In genomic region chr7:156969972-156970420, GRCh38 we compare ENCODE assay signal across 2 cellular contexts.
TF ChIP-seq lines count a peak whose summit lies in the region.

No MANE protein-coding gene starts in this region.

TF ChIP-seq in IMR-90, 13 proteins besides CTCF, POLR2A, EP300 and RAD21:
- peak; percentile 30; the same call in 1 of the 2 replicates for TF ChIP-seq SMC3 (IDR thresholded peaks at IDR 0.05; ENCODE audit: low read depth, low read length)
- no peak for TF ChIP-seq RCOR1 (IDR thresholded peaks at IDR 0.05; ENCODE audit: insufficient replicate concordance, low read length)
- TF ChIP-seq FOS (IDR thresholded peaks at IDR 0.05; ENCODE audit: low read depth, low read length) = no peak

TF ChIP-seq in GM12891, 5 proteins besides CTCF, POLR2A, EP300 and RAD21:
- no peak for TF ChIP-seq TAF1 (IDR thresholded peaks at IDR 0.05; ENCODE audit: low read depth, low read length)
- TF ChIP-seq PAX5 (IDR thresholded peaks at IDR 0.05; ENCODE audit: insufficient read depth, low read length, severe bottlenecking) = no peak
- no peak for TF ChIP-seq POU2F2 (IDR thresholded peaks at IDR 0.05; ENCODE audit: low read depth, low read length)
- no peak for TF ChIP-seq SPI1 (IDR thresholded peaks at IDR 0.05; ENCODE audit: low read depth, low read length)
- TF ChIP-seq POLR2AphosphoS5 (IDR thresholded peaks at IDR 0.05; ENCODE audit: low read depth, low read length) = no peak
